Comparison of ENCODE assay signal across 1 cellular context in genomic region chr6:167291623-167292300, GRCh38.
TF ChIP-seq lines count a peak whose summit lies in the region.

No MANE protein-coding gene starts in this region.

TF ChIP-seq in HepG2, 621 proteins besides CTCF, POLR2A, EP300 and RAD21 (continued from another document and continues in another):
- TF ChIP-seq SALL2 (CRISPR knock-in tag; IDR thresholded peaks at IDR 0.05), result no peak
- no peak for TF ChIP-seq CBFB (CRISPR knock-in tag; IDR thresholded peaks at IDR 0.05)
- no peak for TF ChIP-seq TCF7 (IDR thresholded peaks at IDR 0.05; ENCODE audit: low read depth)
- TF ChIP-seq ZNF598 (CRISPR knock-in tag; IDR thresholded peaks at IDR 0.05; ENCODE audit: borderline replicate concordance), result no peak
- TF ChIP-seq GFI1 (CRISPR knock-in tag; IDR thresholded peaks at IDR 0.05; ENCODE audit: borderline replicate concordance), result peak; percentile 98
- 0 out of 2 replicates have a peak, but pooled peaks have one; percentile 41 for TF ChIP-seq ZNF879 (CRISPR knock-in tag; IDR thresholded peaks at IDR 0.05)
- no peak for TF ChIP-seq ATF7 (IDR thresholded peaks at IDR 0.05)
- TF ChIP-seq ATF7 (CRISPR knock-in tag; IDR thresholded peaks at IDR 0.05), result no peak
- TF ChIP-seq SNAPC2 (CRISPR knock-in tag; IDR thresholded peaks at IDR 0.05), result 0 out of 2 replicates have a peak, but pooled peaks have one; percentile 20
- peak; percentile 12; the same call in 1 of the 2 replicates for TF ChIP-seq ZNF687 (CRISPR knock-in tag; IDR thresholded peaks at IDR 0.05)
- TF ChIP-seq HNF1A (IDR thresholded peaks at IDR 0.05; ENCODE audit: low read depth), result no peak
- TF ChIP-seq HNF1A (CRISPR knock-in tag; IDR thresholded peaks at IDR 0.05; ENCODE audit: borderline replicate concordance), result no peak
- TF ChIP-seq CREB3 (CRISPR knock-in tag; IDR thresholded peaks at IDR 0.05), result no peak
- peak; percentile 41; the same call in 1 of the 2 replicates for TF ChIP-seq MED1 (CRISPR knock-in tag; IDR thresholded peaks at IDR 0.05)
- no peak for TF ChIP-seq ZNF639 (CRISPR knock-in tag; conservative IDR thresholded peaks at IDR 0.05)
- no peak for TF ChIP-seq MYNN (CRISPR knock-in tag; IDR thresholded peaks at IDR 0.05; ENCODE audit: low read depth)
- TF ChIP-seq RARA (CRISPR knock-in tag; IDR thresholded peaks at IDR 0.05), result no peak; the same call in 1 of the 2 replicates
- no peak for TF ChIP-seq PAF1 (CRISPR knock-in tag; IDR thresholded peaks at IDR 0.05)
- no peak for TF ChIP-seq TCF12 (IDR thresholded peaks at IDR 0.05)
- TF ChIP-seq TCF12 (CRISPR knock-in tag; IDR thresholded peaks at IDR 0.05), result 0 out of 2 replicates have a peak, but pooled peaks have one; percentile 37
- TF ChIP-seq BORCS8-MEF2B (CRISPR knock-in tag; IDR thresholded peaks at IDR 0.05), result 0 out of 2 replicates have a peak, but pooled peaks have one; percentile 37
- TF ChIP-seq GPBP1L1 (CRISPR knock-in tag; IDR thresholded peaks at IDR 0.05), result no peak
- peak; percentile 23; the same call in 1 of the 2 replicates for TF ChIP-seq BRD4 (CRISPR knock-in tag; IDR thresholded peaks at IDR 0.05)
- TF ChIP-seq ARNT (IDR thresholded peaks at IDR 0.05), result no peak
- TF ChIP-seq ZNF724P (CRISPR knock-in tag; IDR thresholded peaks at IDR 0.05; ENCODE audit: borderline replicate concordance), result no peak; the same call in 1 of the 2 replicates
- TF ChIP-seq SRY (CRISPR knock-in tag; IDR thresholded peaks at IDR 0.05), result no peak
- no peak for TF ChIP-seq ZFP41 (CRISPR knock-in tag; IDR thresholded peaks at IDR 0.05; ENCODE audit: borderline replicate concordance)
- TF ChIP-seq SPEN (CRISPR knock-in tag; IDR thresholded peaks at IDR 0.05; ENCODE audit: low read depth), result peak; percentile 2; the same call in 1 of the 2 replicates
- TF ChIP-seq ZNF543 (CRISPR knock-in tag; IDR thresholded peaks at IDR 0.05), result no peak
- no peak for TF ChIP-seq ZNF652 (CRISPR knock-in tag; IDR thresholded peaks at IDR 0.05; ENCODE audit: borderline replicate concordance, low read depth)
- 0 out of 2 replicates have a peak, but pooled peaks have one; percentile 37 for TF ChIP-seq THAP7 (CRISPR knock-in tag; IDR thresholded peaks at IDR 0.05)
- TF ChIP-seq MEF2D (CRISPR knock-in tag; IDR thresholded peaks at IDR 0.05), result no peak; the same call in 1 of the 2 replicates
- TF ChIP-seq ARID3A (IDR thresholded peaks at IDR 0.05; ENCODE audit: low read depth, low read length), result peak; percentile 71; the same call in 1 of the 2 replicates
- no peak for TF ChIP-seq ZNF672 (CRISPR knock-in tag; IDR thresholded peaks at IDR 0.05)
- TF ChIP-seq ZNF839 (CRISPR knock-in tag; IDR thresholded peaks at IDR 0.05; ENCODE audit: borderline replicate concordance), result no peak
- no peak for TF ChIP-seq ZNF75D (CRISPR knock-in tag; IDR thresholded peaks at IDR 0.05; ENCODE audit: borderline replicate concordance)
- no peak for TF ChIP-seq ZFP62 (CRISPR knock-in tag; IDR thresholded peaks at IDR 0.05)
- TF ChIP-seq KAT8 (CRISPR knock-in tag; IDR thresholded peaks at IDR 0.05), result no peak
- peak; percentile 37; the same call in 1 of the 2 replicates for TF ChIP-seq DMAP1 (CRISPR knock-in tag; IDR thresholded peaks at IDR 0.05)
- TF ChIP-seq MTA1 (CRISPR knock-in tag; IDR thresholded peaks at IDR 0.05; ENCODE audit: borderline replicate concordance), result no peak; the same call in 1 of the 2 replicates
- no peak for TF ChIP-seq ZSCAN29 (CRISPR knock-in tag; conservative IDR thresholded peaks at IDR 0.05)
- TF ChIP-seq BHLHE40 (IDR thresholded peaks at IDR 0.05; ENCODE audit: low read length), result no peak
- TF ChIP-seq NFRKB (IDR thresholded peaks at IDR 0.05), result no peak
- no peak for TF ChIP-seq RFX5 (IDR thresholded peaks at IDR 0.05; ENCODE audit: low read depth, low read length)
- TF ChIP-seq FOXC1 (CRISPR knock-in tag; IDR thresholded peaks at IDR 0.05; ENCODE audit: borderline replicate concordance), result no peak
- TF ChIP-seq ZNF276 (CRISPR knock-in tag; IDR thresholded peaks at IDR 0.05; ENCODE audit: low read depth), result no peak
- TF ChIP-seq SOX13 (IDR thresholded peaks at IDR 0.05), result no peak; the same call in 1 of the 2 replicates
- TF ChIP-seq SOX13 (CRISPR knock-in tag; conservative IDR thresholded peaks at IDR 0.05 in 1 of 2, IDR thresholded peaks at IDR 0.05 in 1 of 2), result peak in 1 of 2 experiments; percentile 72; a peak in 1 of 4 replicates
- no peak for TF ChIP-seq ZXDC (CRISPR knock-in tag; IDR thresholded peaks at IDR 0.05)
- TF ChIP-seq ZMYM4 (CRISPR knock-in tag; IDR thresholded peaks at IDR 0.05), result peak; percentile 12
